8 cellular contexts compared by ENCODE assay signal in genomic region chr13:77329133-77330008, GRCh38. TPM values are rescaled to one million over a fixed set of nuclear protein-coding genes. Genes with fewer than 3 reads are reported as not detected.
A peak's percentile ranks its signal among the peaks of the same experiment; 100 is the strongest.
DNase-seq lines count a peak whose midpoint lies in the region; ATAC-seq and TF ChIP-seq lines count a peak whose summit lies in the region.

No MANE protein-coding gene starts in this region.

- peak; percentile 83 for ATAC-seq in natural killer cell treated with Interleukin-12 subunit alpha and Interleukin-12 subunit beta and Interleukin-15 and Interleukin-18, amount 100 ng/mL, for 72 hours

- peaks cover 4% of the 10 kb centered on the region for H3K27me3 Mint-ChIP-seq in activated T-helper 2 cell treated with anti-CD3 and anti-CD28 coated beads, Interferon-gamma antibody, Interleukin-2, Interleukin-4, amounts not matched to agents 10 μg/mL and 5 μg/mL and 100 μg/mL, durations not matched to agents 14 hours and 24 hours and 36 hours (ENCODE audit: low read depth)
- H3K27me3 Mint-ChIP-seq in natural killer cell treated with Interleukin-12 subunit alpha and Interleukin-12 subunit beta and Interleukin-15 and Interleukin-18, amount 100 ng/mL, for 72 hours = peaks cover 0 to 2% of the 10 kb centered on the region in 2 donors

- intact Hi-C loops in activated T-helper 2 cell treated with anti-CD3 and anti-CD28 coated beads, Interferon-gamma antibody, Interleukin-2, Interleukin-4, amounts not matched to agents 10 μg/mL and 5 μg/mL and 100 μg/mL, durations not matched to agents 14 hours and 24 hours and 36 hours (cut with micrococcal nuclease) = loop anchor here (1.0 to 10.0 kb wide), 11 partner anchors 16 to 1865 kb away; partner anchors contain the start of gene KCTD12

- TF ChIP-seq CTCF in LNCaP clone FGC (IDR thresholded peaks at IDR 0.05; ENCODE audit: control insufficient read depth, extremely low read depth, insufficient read depth) (no peak), fibroblast of the aortic adventitia (IDR thresholded peaks at IDR 0.05; ENCODE audit: insufficient read depth, low read length) (no peak)

- peak overlapping the region; percentile 99 for H3K4me3 Mint-ChIP-seq in activated T-helper 2 cell treated with anti-CD3 and anti-CD28 coated beads, Interferon-gamma antibody, Interleukin-2, Interleukin-4, amounts not matched to agents 10 μg/mL and 5 μg/mL and 100 μg/mL, durations not matched to agents 14 hours and 24 hours and 36 hours (ENCODE audit: low read depth)
- peak overlapping the region; percentile 94 for H3K4me3 Mint-ChIP-seq in natural killer cell treated with Interleukin-12 subunit alpha and Interleukin-12 subunit beta and Interleukin-15 and Interleukin-18, amount 100 ng/mL, for 72 hours

- peaks cover 35% of the 10 kb centered on the region for H3K4me1 Mint-ChIP-seq in activated T-helper 2 cell treated with anti-CD3 and anti-CD28 coated beads, Interferon-gamma antibody, Interleukin-2, Interleukin-4, amounts not matched to agents 10 μg/mL and 5 μg/mL and 100 μg/mL, durations not matched to agents 14 hours and 24 hours and 36 hours (ENCODE audit: low read depth)
- H3K4me1 Mint-ChIP-seq in natural killer cell treated with Interleukin-12 subunit alpha and Interleukin-12 subunit beta and Interleukin-15 and Interleukin-18, amount 100 ng/mL, for 72 hours (ENCODE audit: low read depth in 2 of 2) = peaks cover 36 to 53% of the 10 kb centered on the region in 2 donors

- peaks cover 7% of the 10 kb centered on the region for H3K36me3 Mint-ChIP-seq in activated T-helper 2 cell treated with anti-CD3 and anti-CD28 coated beads, Interferon-gamma antibody, Interleukin-2, Interleukin-4, amounts not matched to agents 10 μg/mL and 5 μg/mL and 100 μg/mL, durations not matched to agents 14 hours and 24 hours and 36 hours (ENCODE audit: low read depth)
- peaks cover 9% of the 10 kb centered on the region for H3K36me3 Mint-ChIP-seq in natural killer cell treated with Interleukin-12 subunit alpha and Interleukin-12 subunit beta and Interleukin-15 and Interleukin-18, amount 100 ng/mL, for 72 hours

- peak overlapping the region; percentile 99 for H3K27ac Mint-ChIP-seq in activated T-helper 2 cell treated with anti-CD3 and anti-CD28 coated beads, Interferon-gamma antibody, Interleukin-2, Interleukin-4, amounts not matched to agents 10 μg/mL and 5 μg/mL and 100 μg/mL, durations not matched to agents 14 hours and 24 hours and 36 hours
- peak overlapping the region; percentile 90 to 95 for H3K27ac Mint-ChIP-seq in natural killer cell treated with Interleukin-12 subunit alpha and Interleukin-12 subunit beta and Interleukin-15 and Interleukin-18, amount 100 ng/mL, for 72 hours

- H3K4me3 ChIP-seq in LNCaP clone FGC (ENCODE audit: low read depth, low read length) = peak overlapping the region; percentile 73
- H3K4me3 ChIP-seq in fibroblast of the aortic adventitia (ENCODE audit: low read depth, low read length) = peak overlapping the region; percentile 89

- no peaks in the 10 kb centered on the region for H3K9me3 Mint-ChIP-seq in activated T-helper 2 cell treated with anti-CD3 and anti-CD28 coated beads, Interferon-gamma antibody, Interleukin-2, Interleukin-4, amounts not matched to agents 10 μg/mL and 5 μg/mL and 100 μg/mL, durations not matched to agents 14 hours and 24 hours and 36 hours
- H3K9me3 Mint-ChIP-seq in natural killer cell treated with Interleukin-12 subunit alpha and Interleukin-12 subunit beta and Interleukin-15 and Interleukin-18, amount 100 ng/mL, for 72 hours = no peaks in the 10 kb centered on the region

- DNase-seq in EL (peak; percentile 96), H4 (ENCODE audit: low spot score) (peak; percentile 93), LNCaP clone FGC (ENCODE audit: low read depth) (peak; percentile 92), RPMI8226 (peak; percentile 96), fibroblast of the aortic adventitia (ENCODE audit: low read depth) (peak; percentile 98)
- peak; percentile 93 for DNase-seq in activated T-helper 2 cell treated with anti-CD3 and anti-CD28 coated beads, Interferon-gamma antibody, Interleukin-2, Interleukin-4, amounts not matched to agents 10 μg/mL and 5 μg/mL and 100 μg/mL, durations not matched to agents 14 hours and 24 hours and 36 hours (ENCODE audit: low spot score)
- DNase-seq in natural killer cell treated with Interleukin-12 subunit alpha and Interleukin-12 subunit beta and Interleukin-15 and Interleukin-18, amount 100 ng/mL, for 72 hours (ENCODE audit: low spot score) = peak; percentile 93
- DNase-seq in stimulated activated naive CD4-positive, alpha-beta T cell treated with Interleukin-2 at 50 U/mL for 16 hours (lab: John Stamatoyannopoulos, UW) = peak; percentile 90

RNA-seq across cellular contexts. Expression of gene MYCBP2, which starts 2.5 kb away (rescaled TPM):
- total RNA-seq in H4 (2014; rRNA removed; shearing (Covaris generic)) = 19.3 and 20.6 TPM in 2 replicates
- 74.3 and 93.8 TPM in 2 replicates for total RNA-seq in activated T-helper 2 cell treated with anti-CD3 and anti-CD28 coated beads, Interferon-gamma antibody, Interleukin-2, Interleukin-4, amounts not matched to agents 10 μg/mL and 5 μg/mL and 100 μg/mL, durations not matched to agents 14 hours and 24 hours and 36 hours
- total RNA-seq in fibroblast of the aortic adventitia (ENCODE audit: low replicate concordance) = 84.9 and 284 TPM in 2 replicates
- total RNA-seq in natural killer cell treated with Interleukin-12 subunit alpha and Interleukin-12 subunit beta and Interleukin-15 and Interleukin-18, amount 100 ng/mL, for 72 hours = 100 to 1,000 TPM; 108 to 135 TPM

Comparison
In these comparisons a context has a peak if more than half of its experiments do, and no peak if none do; other contexts are left out.
1. Peak in every context shown above with its lines: DNase-seq, ATAC-seq and H3K4me3 ChIP-seq.